10 cellular contexts compared by ENCODE assay signal in the genomic region with DNA sequence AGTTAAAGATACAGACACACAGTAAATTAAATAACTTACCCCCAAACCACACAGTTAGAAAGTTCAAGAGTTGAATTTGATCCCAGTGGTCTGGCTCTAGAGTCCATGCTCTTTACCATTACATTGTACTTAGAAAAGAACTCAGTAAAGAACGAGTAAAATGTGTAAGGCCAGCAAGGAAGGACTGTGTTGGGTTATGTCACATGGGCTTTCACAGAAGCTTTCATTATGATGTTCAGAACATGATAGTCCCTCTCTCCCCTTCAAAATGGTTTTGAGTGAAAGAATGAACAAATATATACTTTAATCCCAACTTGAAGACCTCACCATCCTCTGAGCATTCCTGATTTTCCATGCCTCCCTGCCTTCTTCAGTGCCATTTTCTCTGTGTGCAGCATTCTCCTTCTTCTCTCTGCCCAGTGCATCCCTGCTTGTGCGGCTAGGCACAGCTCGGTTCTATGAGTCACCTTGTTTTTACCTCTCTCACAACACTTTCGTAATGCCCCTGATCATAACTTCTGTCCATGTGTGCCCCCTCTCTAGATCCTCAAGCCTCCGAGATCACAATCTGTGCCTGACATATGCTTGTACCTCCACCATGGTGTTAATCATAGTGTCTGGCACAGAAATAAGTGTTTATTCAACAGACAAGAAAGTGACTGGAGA. TPM values are rescaled to one million over a fixed set of nuclear protein-coding genes. Genes with fewer than 3 reads are reported as not detected.
A peak's percentile ranks its signal among the peaks of the same experiment; 100 is the strongest.
DNase-seq lines count a peak whose midpoint lies in the region; ATAC-seq and TF ChIP-seq lines count a peak whose summit lies in the region.
"Had no signal": no experiment of that assay in that cellular context is flagged by ENCODE, and none has a peak within 500 bp of the region (broad histone marks: within the 10 kb centered on the region; RNA-seq: fewer than 3 reads in every experiment).

No MANE protein-coding gene starts in this region.

- peak overlapping the region; percentile 90 for H3K27ac ChIP-seq in DOHH2 (ENCODE audit: low read depth, low read length)
- no peak overlapping the region for H3K27ac ChIP-seq in foreskin keratinocyte
- H3K27ac ChIP-seq in lower lobe of right lung = no peak overlapping the region
- no peak overlapping the region for H3K27ac ChIP-seq in brain microvascular endothelial cell

- H3K36me3 ChIP-seq in DOHH2 (ENCODE audit: control insufficient read depth, low read length) (peaks cover 68% of the 10 kb centered on the region), H7 (replicated peaks; ENCODE audit: control insufficient read depth, insufficient read depth, low read length) (no peaks in the 10 kb centered on the region), lower lobe of right lung (no peaks in the 10 kb centered on the region), brain microvascular endothelial cell (replicated peaks) (no peaks in the 10 kb centered on the region)

- in situ Hi-C loops in astrocyte of the spinal cord (cut with HindIII; ENCODE audit: low sequenced_read_pairs) = no loop called here
- in situ Hi-C loops in brain microvascular endothelial cell (cut with HindIII; ENCODE audit: low pct_ligation_motif_present, low sequenced_read_pairs) = no loop called here

- TF ChIP-seq CTCF in DOHH2 (IDR thresholded peaks at IDR 0.05; ENCODE audit: low read depth, low read length, poor library complexity, severe bottlenecking) (no peak), astrocyte of the spinal cord (IDR thresholded peaks at IDR 0.05; ENCODE audit: low read depth, low read length) (no peak), foreskin keratinocyte (conservative IDR thresholded peaks at IDR 0.05) (no peak), lower lobe of right lung (IDR thresholded peaks at IDR 0.05) (no peak), brain microvascular endothelial cell (IDR thresholded peaks at IDR 0.05; ENCODE audit: low read depth, low read length, missing control alignments) (no peak)

- H3K4me2 ChIP-seq in DOHH2 (ENCODE audit: low read length) = peak overlapping the region; percentile 82

- H3K4me3 ChIP-seq in DOHH2 (ENCODE audit: low read length) = peak overlapping the region; percentile 2; the same call in 1 of the 2 replicates
- H3K4me3 ChIP-seq in astrocyte of the spinal cord (ENCODE audit: low read depth, low read length) = no peak overlapping the region
- no peak overlapping the region for H3K4me3 ChIP-seq in H7 (ENCODE audit: insufficient read depth, low read depth, low read length)
- no peak overlapping the region for H3K4me3 ChIP-seq in lower lobe of right lung
- no peak overlapping the region for H3K4me3 ChIP-seq in brain microvascular endothelial cell (ENCODE audit: low read depth, low read length)

- no peaks in the 10 kb centered on the region for H3K9me2 ChIP-seq in DOHH2 (replicated peaks; ENCODE audit: control insufficient read depth, low read length)

- peak; percentile 32 for DNase-seq in astrocyte of the spinal cord (ENCODE audit: low read depth, low spot score)
- DNase-seq in foreskin keratinocyte = no peak
- DNase-seq in H7 = no peak
- no peak for DNase-seq in lower lobe of right lung
- DNase-seq in brain microvascular endothelial cell = no peak
- DNase-seq: amygdala, NCI-H446 had no signal

- peaks cover 26% of the 10 kb centered on the region for H3F3A ChIP-seq in DOHH2 (ENCODE audit: control insufficient read depth, insufficient read depth)

- H3K79me2 ChIP-seq in DOHH2 (ENCODE audit: control insufficient read depth, low read length) = peaks cover 100% of the 10 kb centered on the region

- intact Hi-C loops in lower lobe of right lung (cut with DNase I) = no loop called here

- H4K20me1 ChIP-seq in DOHH2 (ENCODE audit: control insufficient read depth, insufficient read depth, low read depth, low read length) = no peaks in the 10 kb centered on the region

- ATAC-seq in GM19452 (IDR thresholded peaks at IDR 0.05; ENCODE audit: unreplicated experiment) = peak; percentile 28
- ATAC-seq in HG03442 (IDR thresholded peaks at IDR 0.05; ENCODE audit: unreplicated experiment) = peak; percentile 26
- no peak for ATAC-seq in foreskin keratinocyte
- no peak for ATAC-seq in lower lobe of right lung

- H3K4me1 ChIP-seq in DOHH2 (ENCODE audit: control insufficient read depth, low read length) (peaks cover 99% of the 10 kb centered on the region), foreskin keratinocyte (no peaks in the 10 kb centered on the region), lower lobe of right lung (peaks cover 16% of the 10 kb centered on the region)

- no peaks in the 10 kb centered on the region for H3K9me3 ChIP-seq in DOHH2 (ENCODE audit: control insufficient read depth, insufficient read depth, low read length)
- H3K9me3 ChIP-seq in lower lobe of right lung = no peaks in the 10 kb centered on the region

- H3K27me3 ChIP-seq in DOHH2 (ENCODE audit: control insufficient read depth, low read length) (no peaks in the 10 kb centered on the region), foreskin keratinocyte (no peaks in the 10 kb centered on the region), H7 (ENCODE audit: control insufficient read depth, insufficient read depth, low read length) (no peaks in the 10 kb centered on the region), lower lobe of right lung (ENCODE audit: low read depth) (no peaks in the 10 kb centered on the region), brain microvascular endothelial cell (replicated peaks) (no peaks in the 10 kb centered on the region)

RNA-seq across cellular contexts. Expression of a gene that starts 22.0 kb away (rescaled TPM):
- total RNA-seq in foreskin keratinocyte (0.25 and 0.61 TPM in 2 replicates), lower lobe of right lung (13.7 TPM)
- polyA plus RNA-seq in foreskin keratinocyte = 0.19 and 0.22 TPM in 2 replicates
- 0.03 TPM in 1 of 2 replicates, not detected in the other for total RNA-seq in H7 (2014; rRNA removed; shearing (Covaris generic))

Comparison
In these comparisons a context has a peak if more than half of its experiments do, and no peak if none do; other contexts are left out.
1. ATAC-seq: peak in GM19452 (single experiment) and HG03442 (single experiment); none in foreskin keratinocyte (single experiment) and lower lobe of right lung (0 of 2).